ENCODE assay signal across 2 cellular contexts in the genomic region with DNA sequence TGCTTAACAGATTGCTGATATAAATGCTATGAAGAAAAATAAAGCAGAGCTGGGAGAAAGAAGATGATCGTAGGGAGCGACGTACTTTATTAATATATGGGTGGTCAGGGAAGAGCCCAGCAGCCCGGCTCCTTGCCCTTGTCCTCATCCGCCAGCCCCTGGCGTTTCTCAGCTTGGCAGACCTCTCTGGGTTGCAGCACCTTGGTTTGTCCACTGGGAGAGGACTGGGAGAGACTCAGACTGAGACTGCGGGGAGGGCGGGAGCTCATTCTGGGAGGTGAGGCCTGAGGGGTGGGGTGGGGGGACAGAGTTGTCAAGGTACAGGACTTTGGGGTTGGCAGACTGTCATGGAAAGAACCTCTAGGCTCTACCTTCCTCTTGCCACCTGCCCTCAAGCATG.
A peak's percentile ranks its signal among the peaks of the same experiment; 100 is the strongest.
TF ChIP-seq lines count a peak whose summit lies in the region.

No MANE protein-coding gene starts in this region.

TF ChIP-seq in K562, 482 proteins besides CTCF, POLR2A, EP300 and RAD21:
- TF ChIP-seq, protein P1, sequence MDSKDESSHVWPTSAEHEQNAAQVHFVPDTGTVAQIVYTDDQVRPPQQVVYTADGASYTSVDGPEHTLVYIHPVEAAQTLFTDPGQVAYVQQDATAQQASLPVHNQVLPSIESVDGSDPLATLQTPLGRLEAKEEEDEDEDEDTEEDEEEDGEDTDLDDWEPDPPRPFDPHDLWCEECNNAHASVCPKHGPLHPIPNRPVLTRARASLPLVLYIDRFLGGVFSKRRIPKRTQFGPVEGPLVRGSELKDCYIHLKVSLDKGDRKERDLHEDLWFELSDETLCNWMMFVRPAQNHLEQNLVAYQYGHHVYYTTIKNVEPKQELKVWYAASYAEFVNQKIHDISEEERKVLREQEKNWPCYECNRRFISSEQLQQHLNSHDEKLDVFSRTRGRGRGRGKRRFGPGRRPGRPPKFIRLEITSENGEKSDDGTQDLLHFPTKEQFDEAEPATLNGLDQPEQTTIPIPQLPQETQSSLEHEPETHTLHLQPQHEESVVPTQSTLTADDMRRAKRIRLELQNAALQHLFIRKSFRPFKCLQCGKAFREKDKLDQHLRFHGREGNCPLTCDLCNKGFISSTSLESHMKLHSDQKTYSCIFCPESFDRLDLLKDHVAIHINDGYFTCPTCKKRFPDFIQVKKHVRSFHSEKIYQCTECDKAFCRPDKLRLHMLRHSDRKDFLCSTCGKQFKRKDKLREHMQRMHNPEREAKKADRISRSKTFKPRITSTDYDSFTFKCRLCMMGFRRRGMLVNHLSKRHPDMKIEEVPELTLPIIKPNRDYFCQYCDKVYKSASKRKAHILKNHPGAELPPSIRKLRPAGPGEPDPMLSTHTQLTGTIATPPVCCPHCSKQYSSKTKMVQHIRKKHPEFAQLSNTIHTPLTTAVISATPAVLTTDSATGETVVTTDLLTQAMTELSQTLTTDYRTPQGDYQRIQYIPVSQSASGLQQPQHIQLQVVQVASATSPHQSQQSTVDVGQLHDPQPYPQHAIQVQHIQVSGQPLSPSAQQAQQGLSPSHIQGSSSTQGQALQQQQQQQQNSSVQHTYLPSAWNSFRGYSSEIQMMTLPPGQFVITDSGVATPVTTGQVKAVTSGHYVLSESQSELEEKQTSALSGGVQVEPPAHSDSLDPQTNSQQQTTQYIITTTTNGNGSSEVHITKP (IDR thresholded peaks at IDR 0.05; ENCODE audit: partially characterized antibody), result peak; percentile 22
- no peak for TF ChIP-seq TCFL5 (CRISPR knock-in tag; conservative IDR thresholded peaks at IDR 0.05)
- TF ChIP-seq TAF15 (IDR thresholded peaks at IDR 0.05; ENCODE audit: low read depth, low read length), result no peak
- TF ChIP-seq, protein P2, sequence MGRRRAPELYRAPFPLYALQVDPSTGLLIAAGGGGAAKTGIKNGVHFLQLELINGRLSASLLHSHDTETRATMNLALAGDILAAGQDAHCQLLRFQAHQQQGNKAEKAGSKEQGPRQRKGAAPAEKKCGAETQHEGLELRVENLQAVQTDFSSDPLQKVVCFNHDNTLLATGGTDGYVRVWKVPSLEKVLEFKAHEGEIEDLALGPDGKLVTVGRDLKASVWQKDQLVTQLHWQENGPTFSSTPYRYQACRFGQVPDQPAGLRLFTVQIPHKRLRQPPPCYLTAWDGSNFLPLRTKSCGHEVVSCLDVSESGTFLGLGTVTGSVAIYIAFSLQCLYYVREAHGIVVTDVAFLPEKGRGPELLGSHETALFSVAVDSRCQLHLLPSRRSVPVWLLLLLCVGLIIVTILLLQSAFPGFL (CRISPR knock-in tag; IDR thresholded peaks at IDR 0.05), result no peak
- TF ChIP-seq, protein P3, sequence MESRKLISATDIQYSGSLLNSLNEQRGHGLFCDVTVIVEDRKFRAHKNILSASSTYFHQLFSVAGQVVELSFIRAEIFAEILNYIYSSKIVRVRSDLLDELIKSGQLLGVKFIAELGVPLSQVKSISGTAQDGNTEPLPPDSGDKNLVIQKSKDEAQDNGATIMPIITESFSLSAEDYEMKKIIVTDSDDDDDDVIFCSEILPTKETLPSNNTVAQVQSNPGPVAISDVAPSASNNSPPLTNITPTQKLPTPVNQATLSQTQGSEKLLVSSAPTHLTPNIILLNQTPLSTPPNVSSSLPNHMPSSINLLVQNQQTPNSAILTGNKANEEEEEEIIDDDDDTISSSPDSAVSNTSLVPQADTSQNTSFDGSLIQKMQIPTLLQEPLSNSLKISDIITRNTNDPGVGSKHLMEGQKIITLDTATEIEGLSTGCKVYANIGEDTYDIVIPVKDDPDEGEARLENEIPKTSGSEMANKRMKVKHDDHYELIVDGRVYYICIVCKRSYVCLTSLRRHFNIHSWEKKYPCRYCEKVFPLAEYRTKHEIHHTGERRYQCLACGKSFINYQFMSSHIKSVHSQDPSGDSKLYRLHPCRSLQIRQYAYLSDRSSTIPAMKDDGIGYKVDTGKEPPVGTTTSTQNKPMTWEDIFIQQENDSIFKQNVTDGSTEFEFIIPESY (CRISPR knock-in tag; IDR thresholded peaks at IDR 0.05), result peak; percentile 73; the same call in 1 of the 2 replicates

TF ChIP-seq in HEK293T, 16 proteins besides CTCF, POLR2A, EP300 and RAD21:
- TF ChIP-seq BHLHE40 (IDR thresholded peaks at IDR 0.05; ENCODE audit: borderline replicate concordance) (no peak), L3MBTL2 (conservative IDR thresholded peaks at IDR 0.05) (no peak), ARNT (IDR thresholded peaks at IDR 0.05) (no peak), FOXK2 (IDR thresholded peaks at IDR 0.05) (no peak)
